19 cellular contexts compared by ENCODE assay signal in genomic region chr16:554640-555413, GRCh38. TPM values are rescaled to one million over a fixed set of nuclear protein-coding genes. Genes with fewer than 3 reads are reported as not detected.
DNase-seq lines count a peak whose midpoint lies in the region; ATAC-seq, FAIRE-seq and TF ChIP-seq lines count a peak whose summit lies in the region.
"Had no signal": no experiment of that assay in that cellular context is flagged by ENCODE, and none has a peak within 500 bp of the region (broad histone marks: within the 10 kb centered on the region; RNA-seq: fewer than 3 reads in every experiment).

No MANE protein-coding gene starts in this region.

- H3K27ac ChIP-seq in kidney (ENCODE audit: low read depth in 2 of 2, low read length in 2 of 2): peak overlapping the region in 1 of 2 donors; percentile 11
- H3K27ac ChIP-seq: hepatocyte, tibial artery had no signal

- H3K4me1 Mint-ChIP-seq in nephron progenitor cell: peaks cover 15% of the 10 kb centered on the region
- no peaks in the 10 kb centered on the region for H3K4me1 Mint-ChIP-seq in stimulated activated effector memory CD8-positive, alpha-beta T cell treated with anti-CD3 and anti-CD28 coated beads, Interleukin-12 subunit alpha, Interleukin-12 subunit beta, amount 100 ng/mL, for 72 hours
- H3K4me1 Mint-ChIP-seq: activated CD4-positive, alpha-beta T cell treated with anti-CD3 and anti-CD28 coated beads, Interleukin-2, amount 10 ng/mL, durations not matched to agents 7 days and 5 days; T-cell had no signal

- H3K36me3 Mint-ChIP-seq in nephron progenitor cell (ENCODE audit: low read depth): peaks cover 4% of the 10 kb centered on the region
- H3K36me3 Mint-ChIP-seq in stimulated activated effector memory CD8-positive, alpha-beta T cell treated with anti-CD3 and anti-CD28 coated beads, Interleukin-12 subunit alpha, Interleukin-12 subunit beta, amount 100 ng/mL, for 72 hours: peaks cover 14% of the 10 kb centered on the region

- no peak for ATAC-seq in stimulated activated effector memory CD8-positive, alpha-beta T cell treated with anti-CD3 and anti-CD28 coated beads, Interleukin-12 subunit alpha, Interleukin-12 subunit beta, amount 100 ng/mL, for 72 hours
- ATAC-seq: T-cell had no signal

- H3K27me3 Mint-ChIP-seq in nephron progenitor cell (ENCODE audit: low read depth, poor library complexity): peaks cover 25% of the 10 kb centered on the region

- FAIRE-seq in kidney (lab: Jason Lieb, UNC): no peak

- no peak overlapping the region for H3K9ac ChIP-seq in kidney (ENCODE audit: low read length in 2 of 2)

- TF ChIP-seq CTCF in nephron progenitor cell (IDR thresholded peaks at IDR 0.05): no peak
- no peak for TF ChIP-seq CTCF in kidney (IDR thresholded peaks at IDR 0.05; ENCODE audit: borderline replicate concordance, extremely low read depth, insufficient read depth)

- intact Hi-C loops in kidney (cut with DNase I): no loop called here

- no peak overlapping the region for H3K4me3 ChIP-seq in kidney (ENCODE audit: low read length in 2 of 2)
- H3K4me3 ChIP-seq: hepatocyte had no signal

- DNase-seq in AG20443 (ENCODE audit: low spot score): peak; percentile 91
- peak; percentile 62 for DNase-seq in dermis blood vessel endothelial cell
- peak; percentile 50 for DNase-seq in nephron progenitor cell
- DNase-seq in activated effector memory CD4-positive, alpha-beta T cell treated with Interleukin-2 at 50 U/mL for 16 hours: no peak
- no peak for DNase-seq in stimulated activated effector memory CD8-positive, alpha-beta T cell treated with anti-CD3 and anti-CD28 coated beads, Interleukin-12 subunit alpha, Interleukin-12 subunit beta, amount 100 ng/mL, for 72 hours (ENCODE audit: low spot score in 2 of 2)
- no peak for DNase-seq in kidney
- no peak for DNase-seq in 8988T
- DNase-seq: activated CD4-positive, alpha-beta T cell treated with anti-CD3 and anti-CD28 coated beads, Interleukin-2, amount 10 ng/mL, durations not matched to agents 7 days and 5 days; activated naive CD4-positive, alpha-beta T cell; Caco-2; NCI-H1092 treated with DMSO at 0.1 percent for 48 hours; NCI-H748 treated with DMSO at 0.1 percent for 48 hours; tibial artery had no signal

- no peak for TF ChIP-seq RAD21 in Ishikawa (IDR thresholded peaks at IDR 0.05; ENCODE audit: low read depth)

- H3K36me3 ChIP-seq in kidney (ENCODE audit: control insufficient read depth in 1 of 2, insufficient read depth in 2 of 2, low read length in 2 of 2): peaks cover 0 to 2% of the 10 kb centered on the region in 2 donors

- H3K9me3 ChIP-seq in kidney (ENCODE audit: control insufficient read depth in 1 of 2, low read length in 2 of 2): no peaks in the 10 kb centered on the region
- H3K9me3 ChIP-seq: Caco-2, tibial artery had no signal

- no peak overlapping the region for H3K27ac Mint-ChIP-seq in nephron progenitor cell
- no peak overlapping the region for H3K27ac Mint-ChIP-seq in stimulated activated effector memory CD8-positive, alpha-beta T cell treated with anti-CD3 and anti-CD28 coated beads, Interleukin-12 subunit alpha, Interleukin-12 subunit beta, amount 100 ng/mL, for 72 hours
- H3K27ac Mint-ChIP-seq: activated CD4-positive, alpha-beta T cell treated with anti-CD3 and anti-CD28 coated beads, Interleukin-2, amount 10 ng/mL, durations not matched to agents 7 days and 5 days; dendritic cell treated with granulocyte-macrophage colony-stimulating factor and Interleukin-4, amounts not matched to agents 40 ng/mL and 50 ng/mL, for 4 days; memory B cell; T-cell had no signal

- H3K4me3 Mint-ChIP-seq in nephron progenitor cell: peak overlapping the region; percentile 63
- no peak overlapping the region for H3K4me3 Mint-ChIP-seq in stimulated activated effector memory CD8-positive, alpha-beta T cell treated with anti-CD3 and anti-CD28 coated beads, Interleukin-12 subunit alpha, Interleukin-12 subunit beta, amount 100 ng/mL, for 72 hours
- H3K4me3 Mint-ChIP-seq: activated CD4-positive, alpha-beta T cell treated with anti-CD3 and anti-CD28 coated beads, Interleukin-2, amount 10 ng/mL, durations not matched to agents 7 days and 5 days; dendritic cell treated with granulocyte-macrophage colony-stimulating factor and Interleukin-4, amounts not matched to agents 40 ng/mL and 50 ng/mL, for 4 days; memory B cell; T-cell had no signal

- TF ChIP-seq EP300 in Ishikawa (IDR thresholded peaks at IDR 0.05; ENCODE audit: borderline replicate concordance): no peak

- peaks cover 3 to 11% of the 10 kb centered on the region in 2 donors for H3K4me1 ChIP-seq in kidney (ENCODE audit: control insufficient read depth in 1 of 2, insufficient read depth in 1 of 2, low read depth in 1 of 2, low read length in 2 of 2)
- H3K4me1 ChIP-seq: Caco-2 had no signal

- H3K9me3 Mint-ChIP-seq in nephron progenitor cell: no peaks in the 10 kb centered on the region
- no peaks in the 10 kb centered on the region for H3K9me3 Mint-ChIP-seq in stimulated activated effector memory CD8-positive, alpha-beta T cell treated with anti-CD3 and anti-CD28 coated beads, Interleukin-12 subunit alpha, Interleukin-12 subunit beta, amount 100 ng/mL, for 72 hours
- H3K9me3 Mint-ChIP-seq: activated CD4-positive, alpha-beta T cell treated with anti-CD3 and anti-CD28 coated beads, Interleukin-2, amount 10 ng/mL, durations not matched to agents 7 days and 5 days; dendritic cell treated with granulocyte-macrophage colony-stimulating factor and Interleukin-4, amounts not matched to agents 40 ng/mL and 50 ng/mL, for 4 days; memory B cell; T-cell had no signal

TF ChIP-seq in Ishikawa, 13 proteins besides CTCF, POLR2A, EP300 and RAD21:
- no peak for TF ChIP-seq CREB1 (IDR thresholded peaks at IDR 0.05; ENCODE audit: low read depth)
- TF ChIP-seq NFIC (IDR thresholded peaks at IDR 0.05): no peak
- no peak for TF ChIP-seq TEAD4 (IDR thresholded peaks at IDR 0.05)
- 0 out of 2 replicates have a peak, but pooled peaks have one; percentile 35 for TF ChIP-seq ZBTB7A (IDR thresholded peaks at IDR 0.05; ENCODE audit: low read depth)
- no peak for TF ChIP-seq TCF12 (IDR thresholded peaks at IDR 0.05; ENCODE audit: low read depth)
- TF ChIP-seq REST (IDR thresholded peaks at IDR 0.05; ENCODE audit: low read depth): no peak
- no peak for TF ChIP-seq CEBPB (IDR thresholded peaks at IDR 0.05)

RNA-seq across cellular contexts. Expression of gene PRR35, which starts 5.4 kb away (rescaled TPM):
- total RNA-seq in dermis blood vessel endothelial cell: not detected in 2 replicates
- 1.8 TPM for total RNA-seq in kidney
- polyA plus RNA-seq in kidney (ENCODE audit: insufficient read depth, low read depth, low replicate concordance): 24.4 TPM
- total RNA-seq: activated CD4-positive, alpha-beta T cell treated with anti-CD3 and anti-CD28 coated beads, Interleukin-2, amount 10 ng/mL, durations not matched to agents 7 days and 5 days; Caco-2; hepatocyte; pulmonary artery endothelial cell; T-cell had no signal
- polyA plus RNA-seq: hepatocyte had no signal

RNA-seq across cellular contexts. Expression of gene NHLRC4, which starts 12.0 kb away (rescaled TPM):
- 1.9 and 2.7 TPM in 2 replicates for total RNA-seq in dermis blood vessel endothelial cell
- total RNA-seq in kidney: 3.3 TPM
- 17.4 TPM for polyA plus RNA-seq in kidney (ENCODE audit: insufficient read depth, low read depth, low replicate concordance)
- total RNA-seq: Caco-2 had no signal

RNA-seq across cellular contexts. Expression of gene PIGQ, which starts 14.9 kb away (rescaled TPM):
- total RNA-seq in dermis blood vessel endothelial cell (25.4 and 32.2 TPM in 2 replicates), kidney (92.9 TPM)
- 118 TPM for polyA plus RNA-seq in kidney (ENCODE audit: insufficient read depth, low read depth, low replicate concordance)

RNA-seq across cellular contexts. Expression of gene CAPN15, which starts 27.3 kb away (rescaled TPM):
- total RNA-seq in dermis blood vessel endothelial cell (50.5 and 83.4 TPM in 2 replicates), kidney (52.9 TPM)
- polyA plus RNA-seq in kidney (ENCODE audit: insufficient read depth, low read depth, low replicate concordance): 17.9 TPM

RNA-seq across cellular contexts. Expression of gene RAB40C, which starts 35.0 kb away (rescaled TPM):
- total RNA-seq in dermis blood vessel endothelial cell (13.3 and 14.1 TPM in 2 replicates), kidney (24.0 TPM)
- 18.1 TPM for polyA plus RNA-seq in kidney (ENCODE audit: insufficient read depth, low read depth, low replicate concordance)

Comparison
In these comparisons a context has a peak if more than half of its experiments do, and no peak if none do; other contexts are left out.
1. DNase-seq: peak in AG20443 (single experiment), dermis blood vessel endothelial cell (single experiment) and nephron progenitor cell (single experiment); none in activated effector memory CD4-positive, alpha-beta T cell treated with Interleukin-2 at 50 U/mL for 16 hours (single experiment), stimulated activated effector memory CD8-positive, alpha-beta T cell treated with anti-CD3 and anti-CD28 coated beads, Interleukin-12 subunit alpha, Interleukin-12 subunit beta, amount 100 ng/mL, for 72 hours (0 of 2), kidney (single experiment) and 8988T (single experiment).